In genomic region chr1:20731057-20731991, GRCh38 we compare ENCODE assay signal across 9 cellular contexts. TPM values are rescaled to one million over a fixed set of nuclear protein-coding genes. Genes with fewer than 3 reads are reported as not detected.
DNase-seq lines count a peak whose midpoint lies in the region; ATAC-seq and FAIRE-seq lines count a peak whose summit lies in the region.
"Had no signal": no experiment of that assay in that cellular context is flagged by ENCODE, and none has a peak within 500 bp of the region (broad histone marks: within the 10 kb centered on the region; RNA-seq: fewer than 3 reads in every experiment).

No MANE protein-coding gene starts in this region.

- H3K36me3 ChIP-seq in SK-N-MC (ENCODE audit: insufficient read depth, low read length) (no peaks in the 10 kb centered on the region), skeletal muscle satellite cell (ENCODE audit: insufficient read depth, low read length) (no peaks in the 10 kb centered on the region)

- H3K27me3 ChIP-seq in skeletal muscle satellite cell (ENCODE audit: control insufficient read depth, insufficient read depth, low read length) = peaks cover 21% of the 10 kb centered on the region

- FAIRE-seq in frontal cortex (lab: Jason Lieb, UNC) = no peak
- FAIRE-seq: endometrium had no signal

- ATAC-seq in HG03135 (IDR thresholded peaks at IDR 0.05; ENCODE audit: unreplicated experiment) (no peak), GM21825 (IDR thresholded peaks at IDR 0.05; ENCODE audit: unreplicated experiment) (no peak)

- no peak overlapping the region for H3K27ac ChIP-seq in SK-N-MC

- H3K4me3 ChIP-seq in SK-N-MC (peak overlapping the region; percentile 76), skeletal muscle satellite cell (ENCODE audit: low read length) (peak overlapping the region; percentile 75)

- no peak overlapping the region for H3K9ac ChIP-seq in SK-N-MC (ENCODE audit: insufficient read length)
- peak overlapping the region; percentile 86 for H3K9ac ChIP-seq in skeletal muscle satellite cell (ENCODE audit: low read depth, low read length)

- H3K4me2 ChIP-seq in skeletal muscle satellite cell (ENCODE audit: low read length) = peak overlapping the region; percentile 98

- H3K9me3 ChIP-seq in SK-N-MC (ENCODE audit: low read depth, low read length) = no peaks in the 10 kb centered on the region
- H3K9me3 ChIP-seq in skeletal muscle satellite cell (replicated peaks; ENCODE audit: low read length) = no peaks in the 10 kb centered on the region

- DNase-seq in stimulated activated CD4-positive, alpha-beta T cell treated with anti-CD3 and anti-CD28 coated beads, Interleukin-15, amount 100 ng/mL, for 24 hours = peak; percentile 29
- no peak for DNase-seq in stimulated activated CD4-positive, alpha-beta T cell treated with anti-CD3 and anti-CD28 coated beads, Interleukin-1b, Interleukin-23, amount 100 ng/mL, for 48 hours
- DNase-seq in SK-N-MC (ENCODE audit: low read depth, low spot score) (no peak), frontal cortex (ENCODE audit: low spot score in 2 of 2) (peak; percentile 36 to 42), UCSD-AML1 (lab: John Stamatoyannopoulos, UW; ENCODE audit: unreplicated experiment) (no peak)

- H3K4me1 ChIP-seq in skeletal muscle satellite cell (ENCODE audit: control insufficient read depth, insufficient read depth, low read length) = peaks cover 16% of the 10 kb centered on the region

RNA-seq across cellular contexts. Expression of gene SH2D5, which starts 1.2 kb away (rescaled TPM):
- 1.6 TPM for total RNA-seq in frontal cortex
- 1.3 and 6.1 TPM in 2 replicates for total RNA-seq in skeletal muscle satellite cell (2012; rRNA removed)

RNA-seq across cellular contexts. Expression of gene KIF17, which starts 13.5 kb away (rescaled TPM):
- total RNA-seq in frontal cortex = 10.2 TPM
- total RNA-seq in skeletal muscle satellite cell (2012; rRNA removed) = 0.22 and 0.25 TPM in 2 replicates

RNA-seq across cellular contexts. Expression of gene HP1BP3, which starts 55.8 kb away (rescaled TPM):
- 423 TPM for total RNA-seq in frontal cortex
- total RNA-seq in skeletal muscle satellite cell (2012; rRNA removed) = 125 and 137 TPM in 2 replicates

Comparison
In these comparisons a context has a peak if more than half of its experiments do, and no peak if none do; other contexts are left out.
1. DNase-seq: peak in stimulated activated CD4-positive, alpha-beta T cell treated with anti-CD3 and anti-CD28 coated beads, Interleukin-15, amount 100 ng/mL, for 24 hours (single experiment) and frontal cortex (2 of 2); none in stimulated activated CD4-positive, alpha-beta T cell treated with anti-CD3 and anti-CD28 coated beads, Interleukin-1b, Interleukin-23, amount 100 ng/mL, for 48 hours (single experiment), SK-N-MC (single experiment) and UCSD-AML1 (single experiment).